8 cellular contexts compared by ENCODE assay signal in genomic region chr1:86704972-86705632, GRCh38. TPM values are rescaled to one million over a fixed set of nuclear protein-coding genes. Genes with fewer than 3 reads are reported as not detected.
DNase-seq lines count a peak whose midpoint lies in the region; ATAC-seq and TF ChIP-seq lines count a peak whose summit lies in the region.

No MANE protein-coding gene starts in this region.

- peaks cover 3% of the 10 kb centered on the region for H3K36me3 Mint-ChIP-seq in mesothelial cell of epicardium
- H3K36me3 Mint-ChIP-seq in stimulated activated naive B cell treated with anti-CD40 and anti-IgM and Interleukin-4, amounts not matched to agents 10 μg/mL and 1 μg/mL and 100 μg/mL, for 72 hours, result peaks cover 8 to 10% of the 10 kb centered on the region in 2 donors

- DNase-seq in AML-193 (lab: John Stamatoyannopoulos, UW) (peak; percentile 39 to 69), NCI-H2171 (lab: John Stamatoyannopoulos, UW) (peak; percentile 53), epithelial cell of esophagus (ENCODE audit: low read depth) (peak; percentile 61), mesothelial cell of epicardium (ENCODE audit: low spot score in 2 of 2, unreplicated experiment in 2 of 2) (no peak)
- peak; percentile 38 to 46 for DNase-seq in activated CD4-positive, alpha-beta T cell treated with anti-CD3 and anti-CD28 coated beads, Interleukin-2, amount 50 U/mL, for 48 hours
- no peak for DNase-seq in stimulated activated naive B cell treated with anti-CD40 and anti-IgM and Interleukin-4, amounts not matched to agents 10 μg/mL and 1 μg/mL and 100 μg/mL, for 72 hours

- TF ChIP-seq CTCF in epithelial cell of esophagus (IDR thresholded peaks at IDR 0.05; ENCODE audit: insufficient read depth, low read depth, low read length, missing control alignments) (no peak), mesothelial cell of epicardium (IDR thresholded peaks at IDR 0.05; ENCODE audit: unreplicated experiment) (no peak)

- H3K4me1 Mint-ChIP-seq in mesothelial cell of epicardium, result peaks cover 26% of the 10 kb centered on the region
- peaks cover 22 to 30% of the 10 kb centered on the region in 2 donors for H3K4me1 Mint-ChIP-seq in stimulated activated naive B cell treated with anti-CD40 and anti-IgM and Interleukin-4, amounts not matched to agents 10 μg/mL and 1 μg/mL and 100 μg/mL, for 72 hours

- H3K4me3 ChIP-seq in epithelial cell of esophagus (ENCODE audit: low read length), result peak overlapping the region; percentile 83

- ATAC-seq in GM18519 (IDR thresholded peaks at IDR 0.05; ENCODE audit: low FRiP score, unreplicated experiment) (peak; percentile 7), HG03039 (IDR thresholded peaks at IDR 0.05; ENCODE audit: unreplicated experiment) (peak; percentile 28)
- ATAC-seq in stimulated activated naive B cell treated with anti-CD40 and anti-IgM and Interleukin-4, amounts not matched to agents 10 μg/mL and 1 μg/mL and 100 μg/mL, for 72 hours (replicated peaks), result peak; percentile 25 to 32

- H3K4me3 Mint-ChIP-seq in mesothelial cell of epicardium, result peak overlapping the region; percentile 94
- peak overlapping the region; percentile 92 to 93 for H3K4me3 Mint-ChIP-seq in stimulated activated naive B cell treated with anti-CD40 and anti-IgM and Interleukin-4, amounts not matched to agents 10 μg/mL and 1 μg/mL and 100 μg/mL, for 72 hours

- H3K27me3 Mint-ChIP-seq in mesothelial cell of epicardium (ENCODE audit: low read depth), result peaks cover 2% of the 10 kb centered on the region
- H3K27me3 Mint-ChIP-seq in stimulated activated naive B cell treated with anti-CD40 and anti-IgM and Interleukin-4, amounts not matched to agents 10 μg/mL and 1 μg/mL and 100 μg/mL, for 72 hours, result no peaks in the 10 kb centered on the region

- H3K27ac Mint-ChIP-seq in mesothelial cell of epicardium, result peak overlapping the region; percentile 98
- H3K27ac Mint-ChIP-seq in stimulated activated naive B cell treated with anti-CD40 and anti-IgM and Interleukin-4, amounts not matched to agents 10 μg/mL and 1 μg/mL and 100 μg/mL, for 72 hours, result peak overlapping the region; percentile 97

- no peaks in the 10 kb centered on the region for H3K9me3 Mint-ChIP-seq in mesothelial cell of epicardium
- no peaks in the 10 kb centered on the region for H3K9me3 Mint-ChIP-seq in stimulated activated naive B cell treated with anti-CD40 and anti-IgM and Interleukin-4, amounts not matched to agents 10 μg/mL and 1 μg/mL and 100 μg/mL, for 72 hours

RNA-seq across cellular contexts. Expression of gene SH3GLB1, which starts 0.7 kb away (rescaled TPM):
- total RNA-seq in mesothelial cell of epicardium, result 57.7 to 61.2 TPM (median 59.4 TPM) in 3 replicates

Comparison
In these comparisons a context has a peak if more than half of its experiments do, and no peak if none do; other contexts are left out.
1. DNase-seq: peak in AML-193 (2 of 2), NCI-H2171 (single experiment), activated CD4-positive, alpha-beta T cell treated with anti-CD3 and anti-CD28 coated beads, Interleukin-2, amount 50 U/mL, for 48 hours (2 of 2) and epithelial cell of esophagus (single experiment); none in mesothelial cell of epicardium (0 of 2) and stimulated activated naive B cell treated with anti-CD40 and anti-IgM and Interleukin-4, amounts not matched to agents 10 μg/mL and 1 μg/mL and 100 μg/mL, for 72 hours (single experiment).
2. Peak in every context shown above with its lines, with median percentiles within 50 percentile points of each other: ATAC-seq.